ENCODE assay signal across 8 cellular contexts in genomic region chr9:40993375-40993774, GRCh38.
A peak's percentile ranks its signal among the peaks of the same experiment; 100 is the strongest.
DNase-seq lines count a peak whose midpoint lies in the region; ATAC-seq, FAIRE-seq and TF ChIP-seq lines count a peak whose summit lies in the region.
"Not testable (repeated sequence)": the region's sequence is repeated elsewhere in the genome, so short reads cannot be mapped to it uniquely, and the experiment has no call there.

No MANE protein-coding gene starts in this region.

- not testable (repeated sequence) for TF ChIP-seq RAD21 in A549 (conservative IDR thresholded peaks at IDR 0.05 in 1 of 2, IDR thresholded peaks at IDR 0.05 in 1 of 2); GM12878 (IDR thresholded peaks at IDR 0.05; ENCODE audit: insufficient read depth, low read depth, low read length)

- not testable (repeated sequence) for TF ChIP-seq POLR2A in A549 (IDR thresholded peaks at IDR 0.05; ENCODE audit: low read length); GM12878 (IDR thresholded peaks at IDR 0.05; ENCODE audit: low read depth, low read length)

- TF ChIP-seq CTCF in A549 (IDR thresholded peaks at IDR 0.05); GM06990 (IDR thresholded peaks at IDR 0.05; ENCODE audit: insufficient read depth, low read length, poor library complexity, severe bottlenecking); VCaP (conservative IDR thresholded peaks at IDR 0.05); GM12878 (IDR thresholded peaks at IDR 0.05 in 2 of 3, conservative IDR thresholded peaks at IDR 0.05 in 1 of 3; ENCODE audit: control insufficient read depth in 2 of 3, extremely low read depth in 1 of 3, insufficient read depth in 1 of 3, low read depth in 3 of 3, low read length in 3 of 3); fibroblast of pulmonary artery (IDR thresholded peaks at IDR 0.05; ENCODE audit: low read length, missing control alignments); lower lobe of right lung (IDR thresholded peaks at IDR 0.05): not testable (repeated sequence)

- H3K4me3 ChIP-seq in A549 (peak overlapping the region; percentile 84), GM06990 (replicated peaks; ENCODE audit: low read depth, low read length) (peak overlapping the region; percentile 84), MG63 (peak overlapping the region; percentile 94), GM12878 (peak overlapping the region; percentile 77), fibroblast of pulmonary artery (replicated peaks; ENCODE audit: low read depth, low read length) (peak overlapping the region; percentile 82), lower lobe of right lung (peak overlapping the region; percentile 88), skeletal muscle satellite cell (ENCODE audit: low read length) (peak overlapping the region; percentile 77)

- not testable (repeated sequence) for H2AFZ ChIP-seq in GM12878 (ENCODE audit: control insufficient read depth, low read depth, low read length)

- H3K27me3 ChIP-seq in GM06990 (replicated peaks; ENCODE audit: control insufficient read depth, insufficient read depth, low read length); MG63; GM12878 (replicated peaks in 1 of 2; ENCODE audit: control insufficient read depth in 2 of 2, insufficient read depth in 2 of 2, low read length in 1 of 2); lower lobe of right lung (ENCODE audit: low read depth); skeletal muscle satellite cell (ENCODE audit: control insufficient read depth, insufficient read depth, low read length): not testable (repeated sequence)

- H3K27ac ChIP-seq in A549, lower lobe of right lung: not testable (repeated sequence)
- peak overlapping the region; percentile 84 for H3K27ac ChIP-seq in VCaP
- peak overlapping the region; percentile 34 for H3K27ac ChIP-seq in GM12878 (ENCODE audit: control insufficient read depth, insufficient read depth)

- in situ Hi-C loops in GM12878 (cut with MboI) = not testable (repeated sequence)

- ATAC-seq in A549, GM12878, lower lobe of right lung: not testable (repeated sequence)

- H3K4me1 ChIP-seq in A549 = peaks cover 12% of the 10 kb centered on the region; the same call in 1 of the 3 replicates
- not testable (repeated sequence) for H3K4me1 ChIP-seq in GM12878 (ENCODE audit: control insufficient read depth, insufficient read depth, low read length); skeletal muscle satellite cell (ENCODE audit: control insufficient read depth, insufficient read depth, low read length)
- H3K4me1 ChIP-seq in lower lobe of right lung = peaks cover 45% of the 10 kb centered on the region

- H3K79me2 ChIP-seq in GM12878 (ENCODE audit: control insufficient read depth, insufficient read depth, low read length) = peaks cover 44% of the 10 kb centered on the region

- H3K9ac ChIP-seq in GM12878 (ENCODE audit: control insufficient read depth, insufficient read depth, low read length) (peak overlapping the region; percentile 98), skeletal muscle satellite cell (ENCODE audit: low read depth, low read length) (peak overlapping the region; percentile 85)

- not testable (repeated sequence) for FAIRE-seq in A549 (lab: Jason Lieb, UNC); GM12878 (lab: Jason Lieb, UNC)

- H3K36me3 ChIP-seq in GM06990 (ENCODE audit: control insufficient read depth, insufficient read depth, low read length); GM12878 (ENCODE audit: control insufficient read depth in 2 of 2, insufficient read depth in 2 of 2, low read length in 1 of 2); skeletal muscle satellite cell (ENCODE audit: insufficient read depth, low read length): not testable (repeated sequence)
- H3K36me3 ChIP-seq in MG63 (peaks cover 11% of the 10 kb centered on the region), lower lobe of right lung (peaks cover 13% of the 10 kb centered on the region)

- not testable (repeated sequence) for BruUV-seq in GM12878 (replicated peaks; lab: Mats Ljungman, UMichigan)

- 84% methylated on average over 4 of the region's 4 CpGs for WGBS in A549 (ENCODE audit: missing lambda C conversion rate)
- WGBS in GM12878 (ENCODE audit: insufficient coverage, insufficient replicate concordance, low lambda C conversion rate, missing lambda C conversion rate) = 65% methylated on average over 4 of the region's 4 CpGs

- CTCF ChIA-PET in A549 (lab: Yijun Ruan, JAX); GM12878 (lab: Yijun Ruan, JAX): not testable (repeated sequence)

- SMC1A ChIA-PET in GM12878 (lab: Charles Lee; ENCODE audit: uncharacterized antibody, unreplicated experiment) = not testable (repeated sequence)

- peak overlapping the region; percentile 66 for H3K4me2 ChIP-seq in A549
- H3K4me2 ChIP-seq in GM12878 (ENCODE audit: control insufficient read depth, insufficient read depth) = peak overlapping the region; percentile 81
- peak overlapping the region; percentile 84 for H3K4me2 ChIP-seq in skeletal muscle satellite cell (ENCODE audit: low read length)

- TF ChIP-seq EP300 in A549 (IDR thresholded peaks at IDR 0.05); GM12878 (IDR thresholded peaks at IDR 0.05; ENCODE audit: borderline replicate concordance in 1 of 2, control insufficient read depth in 1 of 2, low read depth in 2 of 2, low read length in 2 of 2): not testable (repeated sequence)

- H4K20me1 ChIP-seq in GM12878 (ENCODE audit: control insufficient read depth, insufficient read depth) = not testable (repeated sequence)

- RAD21 ChIA-PET in GM12878 (lab: Charles Lee; ENCODE audit: unreplicated experiment) = not testable (repeated sequence)

- H3K9me3 ChIP-seq in A549; MG63; GM12878 (replicated peaks; ENCODE audit: control insufficient read depth, insufficient read depth, low read length); lower lobe of right lung; skeletal muscle satellite cell (replicated peaks; ENCODE audit: low read length): not testable (repeated sequence)

- POLR2A ChIA-PET in A549 (lab: Yijun Ruan, JAX); GM12878 (lab: Charles Lee): not testable (repeated sequence)

- intact Hi-C loops in GM12878 (cut with micrococcal nuclease; ENCODE audit: unreplicated experiment) = loop anchor here (10.0 kb wide), 1 partner anchor 71 kb away; no protein-coding TSS in a partner anchor
- intact Hi-C loops in lower lobe of right lung (cut with DNase I) = not testable (repeated sequence)

- DNase-seq in A549 (ENCODE audit: low read depth in 1 of 2, low spot score in 1 of 2); GM06990 (ENCODE audit: extremely low read depth, insufficient read length); MG63; GM12878 (ENCODE audit: low read depth, low spot score); fibroblast of pulmonary artery (ENCODE audit: low read depth); lower lobe of right lung: not testable (repeated sequence)

TF ChIP-seq in A549, 52 proteins besides CTCF, POLR2A, EP300 and RAD21:
- peak; percentile 83 for TF ChIP-seq MAFK (IDR thresholded peaks at IDR 0.05; ENCODE audit: partially characterized antibody)

TF ChIP-seq in GM12878, 131 proteins besides CTCF, POLR2A, EP300 and RAD21:
- 0 out of 2 replicates have a peak, but pooled peaks have one; percentile 28 for TF ChIP-seq MLLT1 (IDR thresholded peaks at IDR 0.05)
